10 cellular contexts compared by ENCODE assay signal in genomic region chr1:178684542-178685000, GRCh38. TPM values are rescaled to one million over a fixed set of nuclear protein-coding genes. Genes with fewer than 3 reads are reported as not detected.
DNase-seq lines count a peak whose midpoint lies in the region; FAIRE-seq and TF ChIP-seq lines count a peak whose summit lies in the region.
"Had no signal": no experiment of that assay in that cellular context is flagged by ENCODE, and none has a peak within 500 bp of the region (broad histone marks: within the 10 kb centered on the region; RNA-seq: fewer than 3 reads in every experiment).

No MANE protein-coding gene starts in this region.

- TF ChIP-seq POLR2A in H54 (IDR thresholded peaks at IDR 0.05; ENCODE audit: low read depth, low read length) (no peak), vagina (IDR thresholded peaks at IDR 0.05) (no peak)

- no peak overlapping the region for H2BK120ac ChIP-seq in H9 (ENCODE audit: low read depth, low read length, poor library complexity, severe bottlenecking)

- intact Hi-C loops in vagina (cut with DNase I): no loop called here

- H3K14ac ChIP-seq in H9 (ENCODE audit: insufficient read depth, low read length): no peak overlapping the region

- H4K8ac ChIP-seq in H9 (replicated peaks; ENCODE audit: insufficient read length, low read depth, low read length): no peak overlapping the region

- H3K27me3 ChIP-seq in hepatocyte (no peaks in the 10 kb centered on the region), vagina (no peaks in the 10 kb centered on the region), H9 (ENCODE audit: insufficient read depth, low read length) (no peaks in the 10 kb centered on the region)

- TF ChIP-seq CTCF in GM10248 (IDR thresholded peaks at IDR 0.05; ENCODE audit: control extremely low read depth, extremely low read depth, low read depth, missing control alignments) (no peak), hepatocyte (IDR thresholded peaks at IDR 0.05; ENCODE audit: poor library complexity) (no peak), vagina (IDR thresholded peaks at IDR 0.05) (no peak), H9 (conservative IDR thresholded peaks at IDR 0.05) (no peak)

- no peak overlapping the region for H3K4me3 Mint-ChIP-seq in H9

- H3K4me1 ChIP-seq in hepatocyte (ENCODE audit: insufficient read depth) (peaks cover 7% of the 10 kb centered on the region), vagina (no peaks in the 10 kb centered on the region), H9 (ENCODE audit: insufficient read depth, low read length) (no peaks in the 10 kb centered on the region)

- CTCF ChIA-PET in GM10248 (lab: Yijun Ruan, JAX): interaction anchor here (0.9 to 1.3 kb wide), 2 partner anchors 19 to 83 kb away, joined by 3 read pairs; no protein-coding TSS in a partner anchor

- POLR2A ChIA-PET in GM10248 (lab: Yijun Ruan, JAX): no interaction called here

- H3K4me2 ChIP-seq in hepatocyte (no peak overlapping the region), H9 (ENCODE audit: insufficient read depth, insufficient read length, low read length) (no peak overlapping the region)

- no peak overlapping the region for H3K9ac ChIP-seq in H9 (ENCODE audit: extremely low read depth, insufficient read length, low read length)

- no peak overlapping the region for H2AFZ ChIP-seq in hepatocyte
- no peak overlapping the region for H2AFZ ChIP-seq in H9 (ENCODE audit: low read length)

- H3T11ph ChIP-seq in H9 (ENCODE audit: low read length): no peak overlapping the region

- H3K36me3 ChIP-seq in hepatocyte (replicated peaks; ENCODE audit: insufficient read depth, low read depth) (no peaks in the 10 kb centered on the region), vagina (no peaks in the 10 kb centered on the region)

- H3K23me2 ChIP-seq in H9 (ENCODE audit: insufficient read length, low read depth, low read length, poor library complexity, severe bottlenecking): no peaks in the 10 kb centered on the region

- H3K4me3 ChIP-seq in hepatocyte (no peak overlapping the region), vagina (no peak overlapping the region)

- H3K9me2 ChIP-seq in hepatocyte (replicated peaks; ENCODE audit: insufficient read depth): no peaks in the 10 kb centered on the region

- no peak overlapping the region for H3K56ac ChIP-seq in H9 (ENCODE audit: insufficient read length, low read depth, low read length)

- no peak overlapping the region for H2BK12ac ChIP-seq in H9 (ENCODE audit: insufficient read length, low read depth, low read length)

- H2BK15ac ChIP-seq in H9 (ENCODE audit: low read depth, low read length): no peak overlapping the region

- no peak overlapping the region for H2AK5ac ChIP-seq in H9 (ENCODE audit: insufficient read length, low read length)

- H3K9me3 Mint-ChIP-seq in H9: no peaks in the 10 kb centered on the region

- no peak overlapping the region for H2BK5ac ChIP-seq in H9 (ENCODE audit: insufficient read length, low read length)

- H3K18ac ChIP-seq in H9 (ENCODE audit: insufficient read length, low read depth, low read length): no peak overlapping the region

- H3K79me2 ChIP-seq in hepatocyte (no peaks in the 10 kb centered on the region), H9 (ENCODE audit: insufficient read depth, low read length) (no peaks in the 10 kb centered on the region)

- peak overlapping the region; percentile 39 for H3K27ac ChIP-seq in hepatocyte
- H3K27ac ChIP-seq in vagina: no peak overlapping the region
- H3K27ac ChIP-seq in H9 (ENCODE audit: insufficient read length, low read depth, low read length): no peak overlapping the region
- H3K27ac ChIP-seq: HL-60 had no signal

- H3K27me3 Mint-ChIP-seq in H9 (ENCODE audit: low read depth): no peaks in the 10 kb centered on the region; the same call in 1 of the 2 replicates

- H3K9me3 ChIP-seq in hepatocyte (ENCODE audit: low read depth) (no peaks in the 10 kb centered on the region), vagina (no peaks in the 10 kb centered on the region), H9 (ENCODE audit: control insufficient read depth, low read depth, low read length) (no peaks in the 10 kb centered on the region)

- H3K23ac ChIP-seq in H9 (ENCODE audit: insufficient read length, low read depth, low read length): no peak overlapping the region

- H3K4me1 Mint-ChIP-seq in H9: no peaks in the 10 kb centered on the region

- H3K79me1 ChIP-seq in H9 (ENCODE audit: insufficient read depth, low read depth, low read length, poor library complexity, severe bottlenecking): no peaks in the 10 kb centered on the region

- no peak overlapping the region for H3K4ac ChIP-seq in H9 (ENCODE audit: low read depth, low read length)

- no peak overlapping the region for H4K91ac ChIP-seq in H9 (ENCODE audit: insufficient read length, low read depth, low read length)

- H3K36me3 Mint-ChIP-seq in H9 (ENCODE audit: insufficient read depth in 1 of 3, low read depth in 3 of 3): no peaks in the 10 kb centered on the region

- H2BK20ac ChIP-seq in H9 (ENCODE audit: low read depth, low read length, poor library complexity, severe bottlenecking): no peak overlapping the region

- H4K20me1 ChIP-seq in hepatocyte (ENCODE audit: insufficient read depth, poor library complexity, severe bottlenecking): no peaks in the 10 kb centered on the region
- no peaks in the 10 kb centered on the region for H4K20me1 ChIP-seq in H9 (ENCODE audit: control insufficient read depth, insufficient read depth, insufficient read length)

- H3K27ac Mint-ChIP-seq in H9: no peak overlapping the region

- DNase-seq in GM10248 (ENCODE audit: extremely low spot score) (peak; percentile 24), H54 (ENCODE audit: insufficient read length, low spot score) (peak; percentile 24), NCI-H460 (ENCODE audit: extremely low read depth, low read depth) (peak; percentile 26), hepatocyte (ENCODE audit: low spot score) (peak; percentile 14), vagina (ENCODE audit: extremely low spot score in 2 of 2) (no peak), NCI-H446 treated with DMSO at 0.1 percent for 48 hours (lab: John Stamatoyannopoulos, UW) (no peak), T-helper 9 cell (no peak), H9 (no peak)
- DNase-seq: activated gamma-delta T cell had no signal

- FAIRE-seq in H54 (lab: Jason Lieb, UNC): peak; percentile 77

- 96% methylated on average over 1 of the region's 1 CpG for WGBS in hepatocyte (ENCODE audit: low lambda C conversion rate, missing lambda C conversion rate)
- no CpG with 5 or more reads among the region's 1 CpG for WGBS in H9 (ENCODE audit: extremely low coverage, insufficient read length, low lambda C conversion rate)

- H4K5ac ChIP-seq in H9 (ENCODE audit: insufficient read length, low read depth, low read length): no peak overlapping the region

RNA-seq across cellular contexts. Expression of gene RALGPS2, which starts 40.5 kb away (rescaled TPM):
- total RNA-seq in NCI-H460 (2014; rRNA removed; shearing (Covaris generic)): 4.4 and 6.6 TPM in 2 replicates
- polyA plus RNA-seq in NCI-H460 (2014; cell fraction: nucleus; rRNA removed): 3.1 and 6.9 TPM in 2 replicates
- total RNA-seq in hepatocyte: 31.3 and 35.4 TPM in 2 replicates
- polyA plus RNA-seq in hepatocyte: 9.3 and 9.5 TPM in 2 replicates
- 20.4 TPM for total RNA-seq in vagina
- total RNA-seq in H9 (2021): 32.6 and 34.1 TPM in 2 replicates

Comparison
In these comparisons a context has a peak if more than half of its experiments do, and no peak if none do; other contexts are left out.
1. DNase-seq: peak in GM10248 (single experiment), H54 (single experiment), NCI-H460 (single experiment) and hepatocyte (single experiment); none in vagina (0 of 2), NCI-H446 treated with DMSO at 0.1 percent for 48 hours (single experiment), T-helper 9 cell (single experiment) and H9 (single experiment).